Comparison of ENCODE assay signal across 9 cellular contexts in the genomic region with DNA sequence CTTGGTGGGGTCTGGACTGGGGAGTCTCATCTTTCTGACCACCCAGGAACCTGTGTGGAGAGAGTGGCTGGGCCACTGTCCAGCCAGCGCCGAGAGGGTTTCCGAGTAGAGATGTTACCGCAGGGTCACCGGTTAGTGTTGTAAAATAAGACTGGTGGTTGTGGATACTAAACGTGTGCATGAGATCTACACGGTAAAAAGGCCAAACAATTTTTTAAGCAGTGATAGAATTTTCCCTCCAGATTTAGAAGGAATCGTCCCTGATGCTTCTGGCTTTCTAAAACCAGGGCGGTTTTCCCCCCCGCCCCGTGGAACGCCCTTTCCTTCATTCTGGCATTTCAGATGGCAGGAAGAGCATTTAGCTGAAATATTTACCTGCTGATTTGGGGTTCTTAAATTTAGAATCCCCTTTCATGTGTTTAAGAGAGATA.
DNase-seq lines count a peak whose midpoint lies in the region; TF ChIP-seq lines count a peak whose summit lies in the region.
"Had no signal": no experiment of that assay in that cellular context is flagged by ENCODE, and none has a peak within 500 bp of the region (broad histone marks: within the 10 kb centered on the region; RNA-seq: fewer than 3 reads in every experiment).

No MANE protein-coding gene starts in this region.

- peaks cover 18% of the 10 kb centered on the region for H3K36me3 Mint-ChIP-seq in activated naive CD4-positive, alpha-beta T cell treated with anti-CD3 and anti-CD28 coated beads, Interleukin-2, amount 10 ng/mL, durations not matched to agents 7 days and 5 days
- no peaks in the 10 kb centered on the region for H3K36me3 Mint-ChIP-seq in activated naive CD4-positive, alpha-beta T cell treated with anti-CD3 and anti-CD28 coated beads for 36 hours (ENCODE audit: low read depth)
- peaks cover 9% of the 10 kb centered on the region for H3K36me3 Mint-ChIP-seq in activated T-cell treated with anti-CD3 and anti-CD28 coated beads, Interleukin-2, amount 50 U/mL, for 24 hours (ENCODE audit: low read depth)

- H3K9ac ChIP-seq in endocrine pancreas (ENCODE audit: control insufficient read depth, insufficient read depth, low read length) (peak overlapping the region; percentile 78), muscle layer of colon (ENCODE audit: low read length) (peak overlapping the region; percentile 98)

- peaks cover 45% of the 10 kb centered on the region for H3K4me1 Mint-ChIP-seq in activated naive CD4-positive, alpha-beta T cell treated with anti-CD3 and anti-CD28 coated beads, Interleukin-2, amount 10 ng/mL, durations not matched to agents 7 days and 5 days
- peaks cover 36% of the 10 kb centered on the region for H3K4me1 Mint-ChIP-seq in activated naive CD4-positive, alpha-beta T cell treated with anti-CD3 and anti-CD28 coated beads for 36 hours (ENCODE audit: low read depth)
- H3K4me1 Mint-ChIP-seq in activated T-cell treated with anti-CD3 and anti-CD28 coated beads, Interleukin-2, amount 50 U/mL, for 24 hours (ENCODE audit: low read depth) = peaks cover 24% of the 10 kb centered on the region

- H3K9me3 Mint-ChIP-seq in activated naive CD4-positive, alpha-beta T cell treated with anti-CD3 and anti-CD28 coated beads, Interleukin-2, amount 10 ng/mL, durations not matched to agents 7 days and 5 days = no peaks in the 10 kb centered on the region
- H3K9me3 Mint-ChIP-seq in activated naive CD4-positive, alpha-beta T cell treated with anti-CD3 and anti-CD28 coated beads for 36 hours = no peaks in the 10 kb centered on the region
- H3K9me3 Mint-ChIP-seq in activated T-cell treated with anti-CD3 and anti-CD28 coated beads, Interleukin-2, amount 50 U/mL, for 24 hours = no peaks in the 10 kb centered on the region

- no peak for TF ChIP-seq CTCF in WERI-Rb-1 (IDR thresholded peaks at IDR 0.05; ENCODE audit: low read depth, low read length)

- H3K27ac ChIP-seq in muscle layer of colon (ENCODE audit: low read depth, low read length) = peak overlapping the region; percentile 94
- no peak overlapping the region for H3K27ac ChIP-seq in WERI-Rb-1
- H3K27ac ChIP-seq: BLaER1 treated with 17β-estradiol and CSF1 and Interleukin-3, amounts not matched to agents 10 nM and 100 nM had no signal

- peak; percentile 9 for DNase-seq in activated naive CD4-positive, alpha-beta T cell treated with anti-CD3 and anti-CD28 coated beads, Interleukin-2, amount 10 ng/mL, durations not matched to agents 7 days and 5 days
- DNase-seq in activated naive CD4-positive, alpha-beta T cell treated with anti-CD3 and anti-CD28 coated beads for 36 hours = no peak
- no peak for DNase-seq in WERI-Rb-1
- DNase-seq in SIG-M5 (lab: John Stamatoyannopoulos, UW) = no peak
- no peak for DNase-seq in activated T-cell treated with anti-CD3 and anti-CD28 coated beads, Interleukin-2, amount 50 U/mL, for 24 hours
- no peak for DNase-seq in DMS 273 treated with DMSO at 0.1 percent for 48 hours (lab: John Stamatoyannopoulos, UW)

- no peaks in the 10 kb centered on the region for H3K36me3 ChIP-seq in endocrine pancreas (ENCODE audit: control insufficient read depth, insufficient read depth, low read length)
- peaks cover 18% of the 10 kb centered on the region for H3K36me3 ChIP-seq in muscle layer of colon (ENCODE audit: insufficient read depth, low read length)
- H3K36me3 ChIP-seq in WERI-Rb-1 = peaks cover 5% of the 10 kb centered on the region

- peaks cover 4% of the 10 kb centered on the region for H3K27me3 Mint-ChIP-seq in activated naive CD4-positive, alpha-beta T cell treated with anti-CD3 and anti-CD28 coated beads, Interleukin-2, amount 10 ng/mL, durations not matched to agents 7 days and 5 days
- no peaks in the 10 kb centered on the region for H3K27me3 Mint-ChIP-seq in activated naive CD4-positive, alpha-beta T cell treated with anti-CD3 and anti-CD28 coated beads for 36 hours (ENCODE audit: low read depth)
- H3K27me3 Mint-ChIP-seq in activated T-cell treated with anti-CD3 and anti-CD28 coated beads, Interleukin-2, amount 50 U/mL, for 24 hours = peaks cover under 1% of the 10 kb centered on the region

- no peaks in the 10 kb centered on the region for H3K9me3 ChIP-seq in endocrine pancreas (ENCODE audit: control insufficient read depth, low read length)
- H3K9me3 ChIP-seq in muscle layer of colon (ENCODE audit: low read length) = no peaks in the 10 kb centered on the region
- H3K9me3 ChIP-seq in WERI-Rb-1 (ENCODE audit: severe bottlenecking) = no peaks in the 10 kb centered on the region
- H3K9me3 ChIP-seq: BLaER1 treated with 17β-estradiol and CSF1 and Interleukin-3, amounts not matched to agents 10 nM and 100 nM had no signal

- CTCF ChIA-PET in activated naive CD4-positive, alpha-beta T cell treated with anti-CD3 and anti-CD28 coated beads, Interleukin-2, amount 10 ng/mL, durations not matched to agents 7 days and 5 days (lab: Charles Lee) = no interaction called here
- CTCF ChIA-PET in activated naive CD4-positive, alpha-beta T cell treated with anti-CD3 and anti-CD28 coated beads for 36 hours (lab: Charles Lee) = no interaction called here

- no peaks in the 10 kb centered on the region for H3K27me3 ChIP-seq in endocrine pancreas (ENCODE audit: control insufficient read depth, insufficient read depth, low read length)
- H3K27me3 ChIP-seq in muscle layer of colon (ENCODE audit: control insufficient read depth in 1 of 2, insufficient read depth in 2 of 2, low read length in 2 of 2) = no peaks in the 10 kb centered on the region
- H3K27me3 ChIP-seq in WERI-Rb-1 (ENCODE audit: insufficient read depth, low read depth, severe bottlenecking) = no peaks in the 10 kb centered on the region

- H3K27ac Mint-ChIP-seq in activated naive CD4-positive, alpha-beta T cell treated with anti-CD3 and anti-CD28 coated beads, Interleukin-2, amount 10 ng/mL, durations not matched to agents 7 days and 5 days = no peak overlapping the region
- H3K27ac Mint-ChIP-seq in activated naive CD4-positive, alpha-beta T cell treated with anti-CD3 and anti-CD28 coated beads for 36 hours = no peak overlapping the region
- no peak overlapping the region for H3K27ac Mint-ChIP-seq in activated T-cell treated with anti-CD3 and anti-CD28 coated beads, Interleukin-2, amount 50 U/mL, for 24 hours

- H3K4me3 Mint-ChIP-seq in activated naive CD4-positive, alpha-beta T cell treated with anti-CD3 and anti-CD28 coated beads, Interleukin-2, amount 10 ng/mL, durations not matched to agents 7 days and 5 days = no peak overlapping the region
- no peak overlapping the region for H3K4me3 Mint-ChIP-seq in activated naive CD4-positive, alpha-beta T cell treated with anti-CD3 and anti-CD28 coated beads for 36 hours
- H3K4me3 Mint-ChIP-seq in activated T-cell treated with anti-CD3 and anti-CD28 coated beads, Interleukin-2, amount 50 U/mL, for 24 hours = no peak overlapping the region

- intact Hi-C loops in activated naive CD4-positive, alpha-beta T cell treated with anti-CD3 and anti-CD28 coated beads for 36 hours (cut with micrococcal nuclease) = no loop called here

- H3K4me1 ChIP-seq in endocrine pancreas (ENCODE audit: control insufficient read depth, insufficient read depth, low read length) (no peaks in the 10 kb centered on the region), muscle layer of colon (ENCODE audit: insufficient read depth, low read length) (peaks cover 57% of the 10 kb centered on the region)

- peak overlapping the region; percentile 49 for H3K4me3 ChIP-seq in endocrine pancreas (ENCODE audit: control insufficient read depth, insufficient read depth, low read length)
- H3K4me3 ChIP-seq in muscle layer of colon (ENCODE audit: low read depth in 1 of 2, low read length in 2 of 2) = peak overlapping the region; percentile 1 to 44
- no peak overlapping the region for H3K4me3 ChIP-seq in WERI-Rb-1 (ENCODE audit: low read depth, low read length)
- H3K4me3 ChIP-seq: BLaER1 treated with 17β-estradiol and CSF1 and Interleukin-3, amounts not matched to agents 10 nM and 100 nM had no signal
